29 cellular contexts compared by ENCODE assay signal in genomic region chr6:155527443-155527842, GRCh38.
"Had no signal": no experiment of that assay in that cellular context is flagged by ENCODE, and none has a peak within 500 bp of the region (broad histone marks: within the 10 kb centered on the region; RNA-seq: fewer than 3 reads in every experiment).

No MANE protein-coding gene starts in this region.

- DNase-seq: activated CD4-positive, alpha-beta T cell treated with anti-CD3 and anti-CD28 coated beads for 36 hours; activated CD4-positive, alpha-beta T cell treated with anti-CD3 and anti-CD28 coated beads, Interleukin-2, amount 10 ng/mL, durations not matched to agents 7 days and 5 days; activated CD4-positive, alpha-beta T cell treated with anti-CD3 and anti-CD28 coated beads, Interleukin-2, amount 50 U/mL, for 48 hours; activated CD8-positive, alpha-beta T cell treated with anti-CD3 and anti-CD28 coated beads, Interleukin-2, amount 10 ng/mL, durations not matched to agents 7 days and 5 days; activated gamma-delta T cell; activated naive CD4-positive, alpha-beta T cell treated with Interleukin-2 at 50 U/mL for 16 hours; activated naive CD8-positive, alpha-beta T cell treated with anti-CD3 and anti-CD28 coated beads, Interleukin-2, amount 10 ng/mL, durations not matched to agents 7 days and 5 days; activated T-cell treated with anti-CD3 and anti-CD28 coated beads, Interleukin-2, amount 50 U/mL, for 24 hours; amygdala; body of pancreas; NCI-H1092 treated with DMSO at 0.1 percent for 48 hours; NCI-H1417; NCI-H146; NCI-H187; NCI-H2029 treated with DMSO at 0.1 percent for 48 hours; NCI-H2107; NCI-H2171; NCI-H510A; NCI-H526; NCI-H748 treated with DMSO at 0.1 percent for 48 hours; PC-9; Right ventricle myocardium superior; SW 1271; T-helper 1 cell had no signal

- H3K27ac ChIP-seq: body of pancreas, breast epithelium, KMS-11, PC-9 had no signal

- H3K4me1 ChIP-seq: body of pancreas, breast epithelium had no signal

- H3K4me2 ChIP-seq: KMS-11, PC-9 had no signal

- H3K36me3 ChIP-seq: breast epithelium had no signal

- H3K4me3 ChIP-seq: body of pancreas, breast epithelium, PC-9 had no signal

- ATAC-seq: activated CD4-positive, alpha-beta T cell treated with anti-CD3 and anti-CD28 coated beads for 36 hours; activated CD8-positive, alpha-beta T cell treated with anti-CD3 and anti-CD28 coated beads, Interleukin-2, amount 10 ng/mL, durations not matched to agents 7 days and 5 days; body of pancreas had no signal

- H2AFZ ChIP-seq: PC-9 had no signal

- H3K27me3 ChIP-seq: breast epithelium had no signal

- H3K9ac ChIP-seq: KMS-11 had no signal

- H3K9me3 ChIP-seq: body of pancreas, breast epithelium had no signal

- FAIRE-seq: astrocyte, RCC 7860, TTC549 had no signal
